ENCODE assay signal across 6 cellular contexts in the genomic region with DNA sequence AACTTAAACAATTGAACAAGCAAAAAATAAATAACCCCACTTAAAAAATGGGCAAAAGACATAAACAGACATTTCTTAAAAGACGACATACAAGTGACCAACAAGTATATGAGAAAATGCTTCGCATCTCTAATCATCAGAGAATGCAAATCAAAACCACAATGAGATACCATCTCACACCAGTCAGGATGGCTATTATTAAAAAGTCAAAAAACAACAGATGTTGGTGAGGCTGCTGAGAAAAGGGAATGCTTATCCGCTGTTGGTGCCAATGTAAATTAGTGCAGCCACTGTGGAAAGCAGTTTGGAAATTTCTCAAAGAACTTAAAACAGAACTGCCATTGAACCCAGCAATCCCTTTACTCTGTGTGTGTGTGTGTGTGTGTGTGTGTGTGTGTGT.
A peak's percentile ranks its signal among the peaks of the same experiment; 100 is the strongest.
DNase-seq lines count a peak whose midpoint lies in the region; TF ChIP-seq lines count a peak whose summit lies in the region.
"Not testable (repeated sequence)": the region's sequence is repeated elsewhere in the genome, so short reads cannot be mapped to it uniquely, and the experiment has no call there.

No MANE protein-coding gene starts in this region.

- POLR2A ChIA-PET in SK-N-SH (lab: Yijun Ruan, JAX): not testable (repeated sequence)

- not testable (repeated sequence) for H3K9ac ChIP-seq in SK-N-SH

- H2AFZ ChIP-seq in SK-N-SH (ENCODE audit: low read depth): not testable (repeated sequence)

- not testable (repeated sequence) for H3K27me3 ChIP-seq in SK-N-SH (ENCODE audit: insufficient read depth)

- not testable (repeated sequence) for TF ChIP-seq CTCF in SK-N-SH (IDR thresholded peaks at IDR 0.05)

- H3K79me2 ChIP-seq in SK-N-SH (ENCODE audit: insufficient read depth): not testable (repeated sequence)

- TF ChIP-seq EP300 in SK-N-SH (IDR thresholded peaks at IDR 0.05; ENCODE audit: borderline replicate concordance in 1 of 2, low read depth in 1 of 2, low read length in 1 of 2): not testable (repeated sequence)

- DNase-seq in EH (ENCODE audit: low read depth) (peak; percentile 76), LHCN-M2 (ENCODE audit: low read depth) (peak; percentile 48), NCI-H526 treated with DMSO at 0.1 percent for 48 hours (lab: John Stamatoyannopoulos, UW) (peak; percentile 13), astrocyte of the hippocampus (ENCODE audit: low read depth, low spot score) (peak; percentile 47), myocyte (ENCODE audit: low read depth) (peak; percentile 62)
- not testable (repeated sequence) for DNase-seq in SK-N-SH

- not testable (repeated sequence) for H4K20me1 ChIP-seq in SK-N-SH (ENCODE audit: insufficient read depth)

- TF ChIP-seq RAD21 in SK-N-SH (IDR thresholded peaks at IDR 0.05; ENCODE audit: low read length): not testable (repeated sequence)

- CTCF ChIA-PET in SK-N-SH (lab: Yijun Ruan, JAX): not testable (repeated sequence)

- H3K36me3 ChIP-seq in SK-N-SH (replicated peaks in 1 of 2; ENCODE audit: control insufficient read depth in 1 of 2, insufficient read depth in 2 of 2, low read length in 1 of 2): not testable (repeated sequence)

- not testable (repeated sequence) for H3K9me2 ChIP-seq in SK-N-SH

- not testable (repeated sequence) for H3K4me1 ChIP-seq in SK-N-SH (ENCODE audit: control insufficient read depth in 1 of 2, insufficient read depth in 2 of 2, low read depth in 1 of 2, low read length in 1 of 2)

- H3F3A ChIP-seq in SK-N-SH (replicated peaks; ENCODE audit: insufficient read depth): not testable (repeated sequence)

- not testable (repeated sequence) for H3K9me3 ChIP-seq in SK-N-SH

- not testable (repeated sequence) for H3K4me3 ChIP-seq in SK-N-SH (ENCODE audit: low read depth in 2 of 2, low read length in 1 of 2)

- H3K27ac ChIP-seq in SK-N-SH (ENCODE audit: low read depth in 2 of 2, low read length in 1 of 2): peak overlapping the region in 1 of 2 experiments; percentile 57; a peak in 2 of 4 replicates

- 46% methylated on average over 3 of the region's 3 CpGs for WGBS in SK-N-SH (ENCODE audit: low lambda C conversion rate)

- H3K4me2 ChIP-seq in SK-N-SH: peak overlapping the region; percentile 22; the same call in 1 of the 2 replicates

TF ChIP-seq in SK-N-SH, 30 proteins besides CTCF, POLR2A, EP300 and RAD21:
- TF ChIP-seq TEAD4 (IDR thresholded peaks at IDR 0.05; ENCODE audit: borderline replicate concordance, insufficient read depth) (peak; percentile 51; the same call in 1 of the 2 replicates), TCF12 (IDR thresholded peaks at IDR 0.05) (peak; percentile 80), NFIC (IDR thresholded peaks at IDR 0.05; ENCODE audit: borderline replicate concordance) (peak; percentile 27; the same call in 1 of the 2 replicates), PBX3 (IDR thresholded peaks at IDR 0.05) (peak; percentile 59; the same call in 1 of the 2 replicates), JUND (IDR thresholded peaks at IDR 0.05) (peak; percentile 21; the same call in 1 of the 2 replicates)
